8 cellular contexts compared by ENCODE assay signal in genomic region chr6:63923139-63923739, GRCh38.
DNase-seq lines count a peak whose midpoint lies in the region; ATAC-seq, FAIRE-seq and TF ChIP-seq lines count a peak whose summit lies in the region.

No MANE protein-coding gene starts in this region.

- H3K4me3 ChIP-seq in H7 (ENCODE audit: insufficient read depth, low read depth, low read length) (no peak overlapping the region), WI38 (ENCODE audit: low read depth, low read length) (no peak overlapping the region), aorta (ENCODE audit: low read length in 2 of 2) (no peak overlapping the region)

- H3K9me3 ChIP-seq in aorta (ENCODE audit: control insufficient read depth, low read length): no peaks in the 10 kb centered on the region

- peak; percentile 78 for ATAC-seq in aorta (ENCODE audit: low FRiP score)

- 8 to 11% methylated on average over 6 of the region's 6 CpGs for WGBS in aorta, 2 donors

- H3K4me1 ChIP-seq in aorta (ENCODE audit: control insufficient read depth in 1 of 2, insufficient read depth in 2 of 2, low read length in 2 of 2): no peaks in the 10 kb centered on the region

- peak; percentile 24 for DNase-seq in NCI-H2107 treated with DMSO at 0.1 percent for 48 hours (lab: John Stamatoyannopoulos, UW; ENCODE audit: unreplicated experiment)
- no peak for DNase-seq in NCI-H2107 (lab: John Stamatoyannopoulos, UW)
- DNase-seq in H7: peak; percentile 28
- DNase-seq in M059J (ENCODE audit: low read depth): peak; percentile 41
- no peak for DNase-seq in aorta
- DNase-seq in mesenteric fat pad (ENCODE audit: low spot score): no peak

- FAIRE-seq in islet of Langerhans (lab: Jason Lieb, UNC): peak; percentile 98

- TF ChIP-seq CTCF in WI38 (IDR thresholded peaks at IDR 0.05; ENCODE audit: low read depth, low read length): peak; percentile 29; the same call in 1 of the 2 replicates

- H3K27me3 ChIP-seq in H7 (ENCODE audit: control insufficient read depth, insufficient read depth, low read length): no peaks in the 10 kb centered on the region
- H3K27me3 ChIP-seq in aorta (ENCODE audit: control insufficient read depth in 1 of 2, insufficient read depth in 2 of 2, low read length in 1 of 2): no peaks in the 10 kb centered on the region

- H3K36me3 ChIP-seq in H7 (replicated peaks; ENCODE audit: control insufficient read depth, insufficient read depth, low read length): no peaks in the 10 kb centered on the region
- H3K36me3 ChIP-seq in aorta (ENCODE audit: control insufficient read depth in 1 of 2, insufficient read depth in 2 of 2, low read length in 1 of 2): no peaks in the 10 kb centered on the region

- H3K27ac ChIP-seq in aorta (ENCODE audit: low read depth in 1 of 2, low read length in 2 of 2): no peak overlapping the region

- intact Hi-C loops in aorta (cut with DNase I): no loop called here

Comparison
In these comparisons a context has a peak if more than half of its experiments do, and no peak if none do; other contexts are left out.
1. DNase-seq: peak in NCI-H2107 treated with DMSO at 0.1 percent for 48 hours (single experiment), H7 (single experiment) and M059J (single experiment); none in NCI-H2107 (single experiment), aorta (0 of 2) and mesenteric fat pad (single experiment).